22 cellular contexts compared by ENCODE assay signal in genomic region chr5:62134811-62135210, GRCh38.
"Had no signal": no experiment of that assay in that cellular context is flagged by ENCODE, and none has a peak within 500 bp of the region (broad histone marks: within the 10 kb centered on the region; RNA-seq: fewer than 3 reads in every experiment).

No MANE protein-coding gene starts in this region.

- H2AFZ ChIP-seq: parathyroid adenoma had no signal

- H3K9me3 Mint-ChIP-seq: activated CD8-positive, alpha-beta T cell treated with anti-CD3 and anti-CD28 coated beads for 36 hours; activated naive CD4-positive, alpha-beta T cell treated with anti-CD3 and anti-CD28 coated beads, Interleukin-2, amount 50 U/mL, for 72 hours; brain; naive thymus-derived CD8-positive, alpha-beta T cell; stimulated activated naive B cell treated with anti-CD40 and anti-IgM and Interleukin-4, amounts not matched to agents 10 μg/mL and 1 μg/mL and 100 μg/mL, for 72 hours had no signal

- H3K79me2 ChIP-seq: parathyroid adenoma had no signal

- H3K36me3 Mint-ChIP-seq: activated naive CD4-positive, alpha-beta T cell treated with anti-CD3 and anti-CD28 coated beads, Interleukin-2, amount 50 U/mL, for 72 hours; brain; immature natural killer cell; naive thymus-derived CD8-positive, alpha-beta T cell; stimulated activated naive B cell treated with anti-CD40 and anti-IgM and Interleukin-4, amounts not matched to agents 10 μg/mL and 1 μg/mL and 100 μg/mL, for 72 hours had no signal

- H3K27ac Mint-ChIP-seq: activated CD8-positive, alpha-beta T cell treated with anti-CD3 and anti-CD28 coated beads for 36 hours; activated naive CD4-positive, alpha-beta T cell treated with anti-CD3 and anti-CD28 coated beads, Interleukin-2, amount 50 U/mL, for 72 hours; brain; immature natural killer cell; naive thymus-derived CD8-positive, alpha-beta T cell; stimulated activated naive B cell treated with anti-CD40 and anti-IgM and Interleukin-4, amounts not matched to agents 10 μg/mL and 1 μg/mL and 100 μg/mL, for 72 hours; T-helper 17 cell; WTC11 had no signal

- H3K9me3 ChIP-seq: neutrophil, tibial nerve had no signal

- ATAC-seq: activated CD8-positive, alpha-beta T cell treated with anti-CD3 and anti-CD28 coated beads for 36 hours; activated naive CD4-positive, alpha-beta T cell treated with anti-CD3 and anti-CD28 coated beads, Interleukin-2, amount 50 U/mL, for 72 hours; left colon; naive thymus-derived CD8-positive, alpha-beta T cell; stimulated activated naive B cell treated with anti-CD40 and anti-IgM and Interleukin-4, amounts not matched to agents 10 μg/mL and 1 μg/mL and 100 μg/mL, for 72 hours; T-helper 17 cell; WTC11 had no signal

- H3K36me3 ChIP-seq: neutrophil, tibial nerve had no signal

- H3K4me3 Mint-ChIP-seq: activated CD8-positive, alpha-beta T cell treated with anti-CD3 and anti-CD28 coated beads for 36 hours; brain; immature natural killer cell; naive thymus-derived CD8-positive, alpha-beta T cell; stimulated activated naive B cell treated with anti-CD40 and anti-IgM and Interleukin-4, amounts not matched to agents 10 μg/mL and 1 μg/mL and 100 μg/mL, for 72 hours; T-helper 17 cell; WTC11 had no signal

- H3K4me1 Mint-ChIP-seq: immature natural killer cell; naive thymus-derived CD8-positive, alpha-beta T cell; stimulated activated naive B cell treated with anti-CD40 and anti-IgM and Interleukin-4, amounts not matched to agents 10 μg/mL and 1 μg/mL and 100 μg/mL, for 72 hours; T-helper 17 cell had no signal

- H3K4me3 ChIP-seq: lung, tibial nerve had no signal

- H3K27me3 ChIP-seq: neutrophil, tibial nerve had no signal

- DNase-seq: activated CD4-positive, alpha-beta T cell treated with anti-CD3 and anti-CD28 coated beads for 48 hours; activated CD8-positive, alpha-beta T cell treated with anti-CD3 and anti-CD28 coated beads for 36 hours; activated effector memory CD4-positive, alpha-beta T cell treated with anti-CD3 and anti-CD28 coated beads, Interleukin-2, amount 50 U/mL, for 16 hours; activated T-cell treated with anti-CD3 and anti-CD28 coated beads, Interleukin-2, amount 50 U/mL, for 48 hours; amniotic stem cell; cortex of kidney; effector memory CD4-positive, alpha-beta T cell; foreskin melanocyte; head of caudate nucleus; immature natural killer cell; left colon; naive thymus-derived CD8-positive, alpha-beta T cell; stimulated activated CD4-positive, alpha-beta T cell treated with anti-CD3 and anti-CD28 coated beads, Interleukin-2, amount 100 ng/mL, for 48 hours; stimulated activated naive B cell treated with anti-CD40 and anti-IgM and Interleukin-4, amounts not matched to agents 10 μg/mL and 1 μg/mL and 100 μg/mL, for 72 hours; T-helper 17 cell had no signal

- H3K27ac ChIP-seq: neutrophil, parathyroid adenoma, tibial nerve had no signal

- H3K4me1 ChIP-seq: parathyroid adenoma, tibial nerve had no signal
